ENCODE assay signal across 1 cellular context in the genomic region with DNA sequence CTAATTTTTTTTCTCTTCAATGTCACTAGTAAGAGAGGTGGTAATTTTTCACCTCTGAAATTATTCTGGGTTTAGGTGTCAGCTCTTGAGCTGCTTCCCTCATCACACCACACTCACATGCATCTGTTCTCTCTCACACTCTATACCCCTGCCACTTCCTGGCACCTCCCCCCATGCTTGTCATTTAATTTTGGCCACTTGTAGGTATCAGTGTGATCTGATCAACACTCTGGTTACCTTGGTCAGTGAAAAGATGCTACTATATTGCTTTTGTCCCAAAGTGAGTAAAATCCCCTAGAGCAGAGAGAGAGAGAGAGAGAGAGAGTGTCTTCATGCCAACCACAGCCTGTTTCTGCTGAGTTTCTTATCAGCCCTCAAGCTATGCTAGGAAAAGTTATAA.
TF ChIP-seq lines count a peak whose summit lies in the region.

No MANE protein-coding gene starts in this region.

TF ChIP-seq in GM12878, 131 proteins besides CTCF, POLR2A, EP300 and RAD21 (continued from another document):
- TF ChIP-seq SREBF2 (IDR thresholded peaks at IDR 0.05; ENCODE audit: low read length) (no peak), HDAC2 (IDR thresholded peaks at IDR 0.05) (no peak), MTA2 (IDR thresholded peaks at IDR 0.05; ENCODE audit: low read depth) (peak; percentile 72; the same call in 1 of the 2 replicates), SMC3 (IDR thresholded peaks at IDR 0.05; ENCODE audit: borderline replicate concordance, low read length) (peak; percentile 12; the same call in 1 of the 2 replicates), BRCA1 (IDR thresholded peaks at IDR 0.05; ENCODE audit: low read depth, low read length) (no peak), BHLHE40 (IDR thresholded peaks at IDR 0.05; ENCODE audit: borderline replicate concordance in 1 of 2, low read depth in 2 of 2, low read length in 1 of 2) (peak; percentile 77 to 85), SMAD5 (IDR thresholded peaks at IDR 0.05; ENCODE audit: low read depth) (no peak), IKZF2 (IDR thresholded peaks at IDR 0.05) (peak; percentile 60 to 76; a peak in 3 of 4 replicates), POLR2AphosphoS2 (IDR thresholded peaks at IDR 0.05; ENCODE audit: low read depth, low read length) (0 out of 2 replicates have a peak, but pooled peaks have one; percentile 15)
- TF ChIP-seq, protein P1, sequence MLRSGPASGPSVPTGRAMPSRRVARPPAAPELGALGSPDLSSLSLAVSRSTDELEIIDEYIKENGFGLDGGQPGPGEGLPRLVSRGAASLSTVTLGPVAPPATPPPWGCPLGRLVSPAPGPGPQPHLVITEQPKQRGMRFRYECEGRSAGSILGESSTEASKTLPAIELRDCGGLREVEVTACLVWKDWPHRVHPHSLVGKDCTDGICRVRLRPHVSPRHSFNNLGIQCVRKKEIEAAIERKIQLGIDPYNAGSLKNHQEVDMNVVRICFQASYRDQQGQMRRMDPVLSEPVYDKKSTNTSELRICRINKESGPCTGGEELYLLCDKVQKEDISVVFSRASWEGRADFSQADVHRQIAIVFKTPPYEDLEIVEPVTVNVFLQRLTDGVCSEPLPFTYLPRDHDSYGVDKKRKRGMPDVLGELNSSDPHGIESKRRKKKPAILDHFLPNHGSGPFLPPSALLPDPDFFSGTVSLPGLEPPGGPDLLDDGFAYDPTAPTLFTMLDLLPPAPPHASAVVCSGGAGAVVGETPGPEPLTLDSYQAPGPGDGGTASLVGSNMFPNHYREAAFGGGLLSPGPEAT (IDR thresholded peaks at IDR 0.05; ENCODE audit: low read depth) = peak; percentile 42; the same call in 1 of the 2 replicates
- TF ChIP-seq, protein P2, sequence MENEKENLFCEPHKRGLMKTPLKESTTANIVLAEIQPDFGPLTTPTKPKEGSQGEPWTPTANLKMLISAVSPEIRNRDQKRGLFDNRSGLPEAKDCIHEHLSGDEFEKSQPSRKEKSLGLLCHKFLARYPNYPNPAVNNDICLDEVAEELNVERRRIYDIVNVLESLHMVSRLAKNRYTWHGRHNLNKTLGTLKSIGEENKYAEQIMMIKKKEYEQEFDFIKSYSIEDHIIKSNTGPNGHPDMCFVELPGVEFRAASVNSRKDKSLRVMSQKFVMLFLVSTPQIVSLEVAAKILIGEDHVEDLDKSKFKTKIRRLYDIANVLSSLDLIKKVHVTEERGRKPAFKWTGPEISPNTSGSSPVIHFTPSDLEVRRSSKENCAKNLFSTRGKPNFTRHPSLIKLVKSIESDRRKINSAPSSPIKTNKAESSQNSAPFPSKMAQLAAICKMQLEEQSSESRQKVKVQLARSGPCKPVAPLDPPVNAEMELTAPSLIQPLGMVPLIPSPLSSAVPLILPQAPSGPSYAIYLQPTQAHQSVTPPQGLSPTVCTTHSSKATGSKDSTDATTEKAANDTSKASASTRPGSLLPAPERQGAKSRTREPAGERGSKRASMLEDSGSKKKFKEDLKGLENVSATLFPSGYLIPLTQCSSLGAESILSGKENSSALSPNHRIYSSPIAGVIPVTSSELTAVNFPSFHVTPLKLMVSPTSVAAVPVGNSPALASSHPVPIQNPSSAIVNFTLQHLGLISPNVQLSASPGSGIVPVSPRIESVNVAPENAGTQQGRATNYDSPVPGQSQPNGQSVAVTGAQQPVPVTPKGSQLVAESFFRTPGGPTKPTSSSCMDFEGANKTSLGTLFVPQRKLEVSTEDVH (IDR thresholded peaks at IDR 0.05; ENCODE audit: low read depth, partially characterized antibody) = no peak
